In the genomic region with DNA sequence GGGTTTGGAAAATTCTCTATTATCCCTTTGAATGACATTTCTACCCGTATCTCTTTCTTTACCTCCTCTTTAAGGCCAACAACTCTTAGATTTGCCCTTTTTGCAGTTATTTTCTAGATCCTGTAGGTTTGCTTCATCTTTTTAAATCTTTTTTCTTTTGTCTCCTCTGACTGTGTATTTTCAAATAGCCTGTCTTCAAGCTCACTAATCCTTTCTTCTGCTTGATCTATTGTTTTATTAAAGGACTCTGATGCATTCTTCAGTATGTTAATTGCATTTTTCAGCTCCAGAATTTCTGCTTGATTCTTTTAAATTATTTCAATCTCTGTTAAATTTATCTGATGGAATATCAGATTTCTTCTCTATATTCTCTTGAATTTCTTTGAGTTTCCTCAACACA, we compare ENCODE assay signal across 33 cellular contexts.
"Had no signal": no experiment of that assay in that cellular context is flagged by ENCODE, and none has a peak within 500 bp of the region (broad histone marks: within the 10 kb centered on the region; RNA-seq: fewer than 3 reads in every experiment).

No MANE protein-coding gene starts in this region.

- H3K36me3 ChIP-seq: adrenal gland, ascending aorta, brain microvascular endothelial cell, breast epithelium, cardiac muscle cell had no signal

- H3K27me3 ChIP-seq: adrenal gland, ascending aorta, body of pancreas, brain microvascular endothelial cell, breast epithelium, cardiac muscle cell had no signal

- H3K9me3 ChIP-seq: adrenal gland, ascending aorta, body of pancreas had no signal

- H3K4me3 ChIP-seq: adrenal gland, ascending aorta, body of pancreas, breast epithelium, cardiac muscle cell had no signal

- H3K27ac ChIP-seq: adrenal gland, ascending aorta, body of pancreas, brain microvascular endothelial cell, breast epithelium, cardiac muscle cell had no signal

- DNase-seq: activated effector memory CD4-positive, alpha-beta T cell treated with anti-CD3 and anti-CD28 coated beads, Interleukin-2, amount 50 U/mL, for 16 hours; activated effector memory CD4-positive, alpha-beta T cell treated with Interleukin-2 at 50 U/mL for 16 hours; activated gamma-delta T cell; activated gamma-delta T cell treated with Interleukin-2 at 50 U/mL for 16 hours; activated naive CD4-positive, alpha-beta T cell; activated naive CD4-positive, alpha-beta T cell treated with anti-CD3 and anti-CD28 coated beads for 36 hours; activated naive CD4-positive, alpha-beta T cell treated with anti-CD3 and anti-CD28 coated beads, Interleukin-2, amount 10 ng/mL, durations not matched to agents 7 days and 5 days; activated naive CD4-positive, alpha-beta T cell treated with anti-CD3 and anti-CD28 coated beads, Interleukin-2, amount 50 U/mL, for 16 hours; activated naive CD4-positive, alpha-beta T cell treated with Interleukin-2 at 50 U/mL for 16 hours; activated naive CD8-positive, alpha-beta T cell treated with anti-CD3 and anti-CD28 coated beads for 36 hours; activated naive CD8-positive, alpha-beta T cell treated with anti-CD3 and anti-CD28 coated beads, Interleukin-2, amount 10 ng/mL, durations not matched to agents 7 days and 5 days; activated naive CD8-positive, alpha-beta T cell treated with anti-CD3 and anti-CD28 coated beads, Interleukin-2, amount 50 U/mL, for 24 hours; activated T-cell treated with anti-CD3 and anti-CD28 coated beads, Interleukin-2, amount 50 U/mL, for 24 hours; activated T-cell treated with anti-CD3 and anti-CD28 coated beads, Interleukin-2, amount 50 U/mL, for 4 hours; activated T-cell treated with anti-CD3 and anti-CD28 coated beads, Interleukin-2, amount 50 U/mL, for 48 hours; activated T-cell treated with anti-CD3 and anti-CD28 coated beads, Interleukin-2, amount 50 U/mL, for 72 hours; adrenal gland; amniotic stem cell; amygdala; anterior cingulate cortex; aorta; body of pancreas; brain microvascular endothelial cell; caudate nucleus; central memory CD4-positive, alpha-beta T cell; cerebellar nuclear complex had no signal

- FAIRE-seq: astrocyte, bronchial epithelial cell had no signal

- ATAC-seq: activated naive CD4-positive, alpha-beta T cell treated with anti-CD3 and anti-CD28 coated beads, Interleukin-2, amount 50 U/mL, for 72 hours; activated naive CD8-positive, alpha-beta T cell treated with anti-CD3 and anti-CD28 coated beads, Interleukin-2, amount 50 U/mL, for 24 hours; activated T-cell treated with anti-CD3 and anti-CD28 coated beads, Interleukin-2, amount 50 U/mL, for 4 hours; activated T-cell treated with anti-CD3 and anti-CD28 coated beads, Interleukin-2, amount 50 U/mL, for 72 hours; activated T-helper 17 cell treated with anti-CD3 and anti-CD28 coated beads, Interleukin-2, amount 50 U/mL, for 72 hours; body of pancreas had no signal

- H3K4me1 ChIP-seq: adrenal gland, ascending aorta, body of pancreas, breast epithelium had no signal
